In genomic region chr1:155856975-155857930, GRCh38 we compare ENCODE assay signal across 8 cellular contexts. TPM values are rescaled to one million over a fixed set of nuclear protein-coding genes. Genes with fewer than 3 reads are reported as not detected.
DNase-seq lines count a peak whose midpoint lies in the region; ATAC-seq and TF ChIP-seq lines count a peak whose summit lies in the region.

Gene GON4L (minus strand): TSS chr1:155857214. CDS start chr1:155853780, 3,434 bp downstream.

- ATAC-seq in CD4-positive, alpha-beta T cell (ENCODE audit: poor library complexity): peak; percentile 64
- peak; percentile 42 for ATAC-seq in GM19467 (IDR thresholded peaks at IDR 0.05; ENCODE audit: unreplicated experiment)
- peak; percentile 54 for ATAC-seq in effector memory CD8-positive, alpha-beta T cell (replicated peaks)

- H3K9me3 Mint-ChIP-seq in CD4-positive, alpha-beta T cell: no peaks in the 10 kb centered on the region
- no peaks in the 10 kb centered on the region for H3K9me3 Mint-ChIP-seq in effector memory CD8-positive, alpha-beta T cell

- TF ChIP-seq CTCF in CD4-positive, alpha-beta T cell (IDR thresholded peaks at IDR 0.05): no peak

- peaks cover 45% of the 10 kb centered on the region for H3K4me1 Mint-ChIP-seq in CD4-positive, alpha-beta T cell (ENCODE audit: low read depth)
- peaks cover 26 to 53% of the 10 kb centered on the region in 2 donors for H3K4me1 Mint-ChIP-seq in effector memory CD8-positive, alpha-beta T cell (ENCODE audit: low read depth in 2 of 2)

- H3K4me3 ChIP-seq in HUES48 (ENCODE audit: low read depth, low read length): peak within 1 kb of the TSS; percentile 75
- H3K4me3 ChIP-seq in NT2/D1 (ENCODE audit: insufficient read length, low read depth): peak within 1 kb of the TSS; percentile 93

- H3K9ac ChIP-seq in HUES48 (ENCODE audit: low read depth, low read length): peak within 1 kb of the TSS; percentile 76
- peak within 1 kb of the TSS; percentile 99 for H3K9ac ChIP-seq in NT2/D1 (ENCODE audit: insufficient read length, low read depth)

- POLR2A ChIA-PET in CD4-positive, alpha-beta T cell (lab: Charles Lee): interaction anchor here (0.6 to 2.3 kb wide), 13 partner anchors 16 to 1867 kb away, joined by 3 to 7 read pairs (median 4); partner anchors contain the start of genes CLK2, KHDC4, PMF1 and RPS27

- H3K36me3 ChIP-seq in HUES48 (ENCODE audit: control insufficient read depth, insufficient read depth, low read length): peaks cover 32% of the 10 kb centered on the region
- peaks cover 32% of the 10 kb centered on the region for H3K36me3 ChIP-seq in NT2/D1 (ENCODE audit: insufficient read depth, insufficient read length, low read length)

- H3K36me3 Mint-ChIP-seq in CD4-positive, alpha-beta T cell (ENCODE audit: low read depth): peaks cover 26% of the 10 kb centered on the region
- peaks cover 40% of the 10 kb centered on the region for H3K36me3 Mint-ChIP-seq in effector memory CD8-positive, alpha-beta T cell (ENCODE audit: insufficient read depth)

- peak within 1 kb of the TSS; percentile 79 for H3K27ac ChIP-seq in CD4-positive, alpha-beta T cell (ENCODE audit: low read depth, low read length)
- H3K27ac ChIP-seq in HUES48 (ENCODE audit: low read depth, low read length): peak within 1 kb of the TSS; percentile 39

- H3K27me3 Mint-ChIP-seq in CD4-positive, alpha-beta T cell: peaks cover 20% of the 10 kb centered on the region
- no peaks in the 10 kb centered on the region for H3K27me3 Mint-ChIP-seq in effector memory CD8-positive, alpha-beta T cell

- intact Hi-C loops in CD4-positive, alpha-beta T cell (cut with DNase I, micrococcal nuclease): loop anchor here (2.0 to 10.0 kb wide), 7 partner anchors 35 to 1636 kb away; partner anchors contain the start of genes ARHGEF2 (in 1 of the 2), CLK2 (in 1 of the 2), HCN3 (in 1 of the 2) and KHDC4 (in 1 of the 2)

- DNase-seq in CD4-positive, alpha-beta T cell: peak; percentile 79 to 88 (median 84)
- DNase-seq in NT2/D1 (ENCODE audit: low read depth, low spot score): peak; percentile 93
- DNase-seq in activated CD8-positive, alpha-beta memory T cell treated with anti-CD3 and anti-CD28 coated beads for 48 hours (ENCODE audit: low read depth in 2 of 3, low spot score in 2 of 3): peak; percentile 52 to 72 (median 70)
- DNase-seq in effector memory CD8-positive, alpha-beta T cell: peak; percentile 82 to 85 (median 84)
- DNase-seq in lung microvascular endothelial cell (ENCODE audit: low read depth in 2 of 2): peak; percentile 95
- peak; percentile 76 to 83 (median 80) for DNase-seq in stimulated activated CD4-positive, alpha-beta T cell treated with anti-CD3 and anti-CD28 coated beads, TNF-alpha, amount 100 ng/mL, for 48 hours (ENCODE audit: low read depth in 3 of 3)

- H3K9me3 ChIP-seq in CD4-positive, alpha-beta T cell (ENCODE audit: control insufficient read depth, low read length): no peaks in the 10 kb centered on the region
- H3K9me3 ChIP-seq in HUES48 (ENCODE audit: control insufficient read depth, insufficient read depth, low read length): no peaks in the 10 kb centered on the region
- no peaks in the 10 kb centered on the region for H3K9me3 ChIP-seq in NT2/D1 (ENCODE audit: insufficient read depth, low read length)

- peak within 1 kb of the TSS; percentile 99 for H3K4me3 Mint-ChIP-seq in CD4-positive, alpha-beta T cell
- peak within 1 kb of the TSS; percentile 94 to 98 for H3K4me3 Mint-ChIP-seq in effector memory CD8-positive, alpha-beta T cell

- 0 out of 2 replicates have a peak, but pooled peaks cover 5% of the 10 kb centered on the region for H3K4me1 ChIP-seq in HUES48 (ENCODE audit: control insufficient read depth, insufficient read depth, low read length)
- H3K4me1 ChIP-seq in NT2/D1 (ENCODE audit: insufficient read depth, insufficient read length): peaks cover 8% of the 10 kb centered on the region

- peaks cover 8% of the 10 kb centered on the region for H3K27me3 ChIP-seq in CD4-positive, alpha-beta T cell (ENCODE audit: control insufficient read depth, insufficient read depth, low read length)
- H3K27me3 ChIP-seq in HUES48 (ENCODE audit: control insufficient read depth, insufficient read depth, low read length): no peaks in the 10 kb centered on the region
- peaks cover 6% of the 10 kb centered on the region for H3K27me3 ChIP-seq in NT2/D1 (ENCODE audit: insufficient read depth, insufficient read length)

- H3K27ac Mint-ChIP-seq in CD4-positive, alpha-beta T cell: peak within 1 kb of the TSS; percentile 93
- peak within 1 kb of the TSS; percentile 98 for H3K27ac Mint-ChIP-seq in effector memory CD8-positive, alpha-beta T cell

- CTCF ChIA-PET in CD4-positive, alpha-beta T cell (lab: Charles Lee): interaction anchor here (0.8 kb wide), 1 partner anchor 14 kb away, joined by 3 read pairs; no protein-coding TSS in a partner anchor

RNA-seq across cellular contexts. Expression of gene GON4L, which starts in this region (rescaled TPM):
- 10 to 100 TPM; 71.0 to 77.0 TPM for total RNA-seq in CD4-positive, alpha-beta T cell
- 14.6 and 27.4 TPM in 2 replicates for total RNA-seq in lung microvascular endothelial cell

Comparison
In these comparisons a context has a peak if more than half of its experiments do, and no peak if none do; other contexts are left out.
1. Peak in every context shown above with its lines: DNase-seq, ATAC-seq, H3K4me3 ChIP-seq and H3K27ac ChIP-seq.